18 cellular contexts compared by ENCODE assay signal in the genomic region with DNA sequence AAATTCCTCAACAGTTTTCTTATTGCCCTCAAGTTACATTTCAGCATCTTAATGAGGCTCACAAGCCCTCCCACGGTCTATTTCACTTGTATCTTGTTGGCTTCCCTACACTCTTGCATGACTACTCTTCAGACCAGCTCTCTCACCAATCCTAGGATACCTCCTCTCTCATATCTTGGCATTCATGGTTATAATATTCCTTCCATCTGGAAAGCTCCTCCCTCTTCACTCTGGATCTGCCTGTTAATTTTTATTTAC. TPM values are rescaled to one million over a fixed set of nuclear protein-coding genes. Genes with fewer than 3 reads are reported as not detected.
A peak's percentile ranks its signal among the peaks of the same experiment; 100 is the strongest.
DNase-seq lines count a peak whose midpoint lies in the region; ATAC-seq and TF ChIP-seq lines count a peak whose summit lies in the region.
"Had no signal": no experiment of that assay in that cellular context is flagged by ENCODE, and none has a peak within 500 bp of the region (broad histone marks: within the 10 kb centered on the region; RNA-seq: fewer than 3 reads in every experiment).

No MANE protein-coding gene starts in this region.

- peaks cover 0 to 2% of the 10 kb centered on the region in 2 donors for H3K27me3 Mint-ChIP-seq in natural killer cell treated with Interleukin-12 subunit alpha and Interleukin-12 subunit beta and Interleukin-15 and Interleukin-18, amount 100 ng/mL, for 72 hours
- no peaks in the 10 kb centered on the region for H3K27me3 Mint-ChIP-seq in natural killer cell (ENCODE audit: low read depth in 2 of 2)
- H3K27me3 Mint-ChIP-seq: IgD-negative memory B cell had no signal

- no peak overlapping the region for H3K4me3 ChIP-seq in fibroblast of the aortic adventitia (ENCODE audit: low read depth, low read length)
- H3K4me3 ChIP-seq: colonic mucosa, hepatocyte, ovary, uterus had no signal

- peak overlapping the region; percentile 27 to 61 for H3K27ac Mint-ChIP-seq in natural killer cell treated with Interleukin-12 subunit alpha and Interleukin-12 subunit beta and Interleukin-15 and Interleukin-18, amount 100 ng/mL, for 72 hours
- no peak overlapping the region for H3K27ac Mint-ChIP-seq in natural killer cell
- H3K27ac Mint-ChIP-seq: IgD-negative memory B cell had no signal

- intact Hi-C loops in natural killer cell (cut with micrococcal nuclease), result no loop called here

- H3K4me3 Mint-ChIP-seq in natural killer cell treated with Interleukin-12 subunit alpha and Interleukin-12 subunit beta and Interleukin-15 and Interleukin-18, amount 100 ng/mL, for 72 hours, result peak overlapping the region; percentile 52
- no peak overlapping the region for H3K4me3 Mint-ChIP-seq in natural killer cell

- H3K36me3 Mint-ChIP-seq in natural killer cell treated with Interleukin-12 subunit alpha and Interleukin-12 subunit beta and Interleukin-15 and Interleukin-18, amount 100 ng/mL, for 72 hours, result no peaks in the 10 kb centered on the region
- no peaks in the 10 kb centered on the region for H3K36me3 Mint-ChIP-seq in natural killer cell
- H3K36me3 Mint-ChIP-seq: IgD-negative memory B cell had no signal

- no peak for DNase-seq in natural killer cell treated with Interleukin-12 subunit alpha and Interleukin-12 subunit beta and Interleukin-15 and Interleukin-18, amount 100 ng/mL, for 72 hours (ENCODE audit: low spot score)
- DNase-seq in natural killer cell (no peak), amniotic epithelial cell (ENCODE audit: low read depth) (peak; percentile 85), fibroblast of the aortic adventitia (ENCODE audit: low read depth) (peak; percentile 84), UCSD-AML1 (lab: John Stamatoyannopoulos, UW; ENCODE audit: unreplicated experiment) (no peak), GF-D8 (lab: John Stamatoyannopoulos, UW) (no peak), NCI-H1436 (lab: John Stamatoyannopoulos, UW) (no peak)
- DNase-seq: activated CD4-positive, alpha-beta T cell treated with anti-CD3 and anti-CD28 coated beads, Interleukin-2, amount 50 U/mL, for 1 hour; activated T-cell treated with anti-CD3 and anti-CD28 coated beads, Interleukin-2, amount 50 U/mL, for 1 hour; colonic mucosa; NCI-H1048; ovary; SHP77 treated with DMSO at 0.1 percent for 48 hours; stimulated activated naive CD8-positive, alpha-beta T cell treated with anti-CD3 and anti-CD28 coated beads, Interleukin-15, Interleukin-2, amounts not matched to agents 100 U/mL and 50 U/mL, for 24 hours; uterus had no signal

- ATAC-seq in natural killer cell treated with Interleukin-12 subunit alpha and Interleukin-12 subunit beta and Interleukin-15 and Interleukin-18, amount 100 ng/mL, for 72 hours, result no peak
- ATAC-seq in natural killer cell, result no peak
- no peak for ATAC-seq in GM18907 (IDR thresholded peaks at IDR 0.05; ENCODE audit: unreplicated experiment)
- ATAC-seq: stimulated activated naive CD8-positive, alpha-beta T cell treated with anti-CD3 and anti-CD28 coated beads, Interleukin-15, Interleukin-2, amounts not matched to agents 100 U/mL and 50 U/mL, for 24 hours had no signal

- TF ChIP-seq CTCF in natural killer cell (IDR thresholded peaks at IDR 0.05) (no peak), fibroblast of the aortic adventitia (IDR thresholded peaks at IDR 0.05; ENCODE audit: insufficient read depth, low read length) (no peak)

- H3K9me3 Mint-ChIP-seq in natural killer cell treated with Interleukin-12 subunit alpha and Interleukin-12 subunit beta and Interleukin-15 and Interleukin-18, amount 100 ng/mL, for 72 hours, result peaks cover 4% of the 10 kb centered on the region
- no peaks in the 10 kb centered on the region for H3K9me3 Mint-ChIP-seq in natural killer cell
- H3K9me3 Mint-ChIP-seq: IgD-negative memory B cell had no signal

- H3K4me1 Mint-ChIP-seq in natural killer cell treated with Interleukin-12 subunit alpha and Interleukin-12 subunit beta and Interleukin-15 and Interleukin-18, amount 100 ng/mL, for 72 hours (ENCODE audit: low read depth in 2 of 2), result peaks cover 20 to 37% of the 10 kb centered on the region in 2 donors
- H3K4me1 Mint-ChIP-seq in natural killer cell, result peaks cover 5 to 10% of the 10 kb centered on the region in 2 donors

RNA-seq across cellular contexts. Expression of gene CCDC80, which starts 8.5 kb away (rescaled TPM):
- total RNA-seq in natural killer cell treated with Interleukin-12 subunit alpha and Interleukin-12 subunit beta and Interleukin-15 and Interleukin-18, amount 100 ng/mL, for 72 hours, result under 1 TPM in 1 of 2 donors, not detected in 1; 0.28 TPM
- under 1 TPM in 1 of 3 donors, not detected in 2; 0.08 TPM for total RNA-seq in natural killer cell
- 614 and 2,284 TPM in 2 replicates for total RNA-seq in fibroblast of the aortic adventitia (ENCODE audit: low replicate concordance)

Comparison
In these comparisons a context has a peak if more than half of its experiments do, and no peak if none do; other contexts are left out.
1. H3K27ac Mint-ChIP-seq: peak in natural killer cell treated with Interleukin-12 subunit alpha and Interleukin-12 subunit beta and Interleukin-15 and Interleukin-18, amount 100 ng/mL, for 72 hours (2 of 2); none in natural killer cell (0 of 2).
2. DNase-seq: peak in amniotic epithelial cell (single experiment) and fibroblast of the aortic adventitia (single experiment); none in natural killer cell treated with Interleukin-12 subunit alpha and Interleukin-12 subunit beta and Interleukin-15 and Interleukin-18, amount 100 ng/mL, for 72 hours (single experiment), natural killer cell (single experiment), UCSD-AML1 (single experiment), GF-D8 (single experiment) and NCI-H1436 (single experiment).
3. RNA of gene CCDC80, which starts 8.5 kb away (total RNA-seq): 614 to 2,284 TPM in fibroblast of the aortic adventitia; 0.28 TPM in natural killer cell treated with Interleukin-12 subunit alpha and Interleukin-12 subunit beta and Interleukin-15 and Interleukin-18, amount 100 ng/mL, for 72 hours and 0.08 TPM in natural killer cell; every median in the first group is over 100 times any median in the second.